8 cellular contexts compared by ENCODE assay signal in the genomic region with DNA sequence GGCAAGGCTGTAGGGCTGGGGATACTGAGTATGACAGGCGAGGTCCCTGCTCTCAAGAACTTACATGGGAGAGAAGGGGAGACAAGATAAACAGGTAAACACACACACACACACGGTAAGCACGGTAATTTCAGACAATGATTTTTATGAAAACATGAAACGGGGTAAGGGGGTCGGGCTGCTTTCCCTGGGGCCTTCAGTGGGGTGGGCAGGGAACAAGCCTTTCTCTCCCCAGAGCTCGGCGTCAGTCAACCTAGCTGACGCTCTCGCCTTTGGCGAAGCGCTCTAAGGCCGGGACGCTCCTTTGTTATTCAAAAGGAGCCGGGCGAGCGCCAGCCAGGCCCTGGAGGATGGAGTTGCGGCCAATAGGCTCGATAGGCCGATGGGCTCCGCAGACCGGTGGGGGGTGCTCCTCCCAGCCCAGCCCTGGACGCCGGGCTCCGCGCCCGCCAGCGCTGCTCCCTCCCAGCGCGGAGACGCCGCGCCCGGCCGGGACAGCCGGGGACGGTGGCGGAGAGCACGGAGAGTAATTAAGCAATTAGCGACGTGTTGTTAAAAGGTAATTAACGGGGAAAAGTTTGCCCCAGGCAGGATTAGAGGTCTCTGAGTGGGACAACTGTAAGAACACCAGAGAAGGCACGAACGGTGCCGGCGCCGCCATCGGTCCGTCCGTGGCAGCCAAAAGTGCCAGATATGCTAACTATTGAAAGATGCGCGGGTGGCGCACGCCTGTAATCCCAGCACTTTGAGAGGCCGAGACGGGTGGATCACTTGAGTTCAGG. TPM values are rescaled to one million over a fixed set of nuclear protein-coding genes. Genes with fewer than 3 reads are reported as not detected.
A peak's percentile ranks its signal among the peaks of the same experiment; 100 is the strongest.
DNase-seq lines count a peak whose midpoint lies in the region; ATAC-seq and TF ChIP-seq lines count a peak whose summit lies in the region.

No MANE protein-coding gene starts in this region.

- H3K27me3 ChIP-seq in MG63 (peaks cover 9% of the 10 kb centered on the region), aorta (ENCODE audit: control insufficient read depth in 1 of 2, insufficient read depth in 2 of 2, low read length in 1 of 2) (no peaks in the 10 kb centered on the region)

- no peak for TF ChIP-seq CTCF in fibroblast of villous mesenchyme (IDR thresholded peaks at IDR 0.05; ENCODE audit: insufficient read depth, low read depth, low read length)

- no peaks in the 10 kb centered on the region for H3K9me3 ChIP-seq in MG63
- no peaks in the 10 kb centered on the region for H3K9me3 ChIP-seq in aorta (ENCODE audit: control insufficient read depth, low read length)

- H3K4me3 Mint-ChIP-seq in activated T-cell treated with anti-CD3 and anti-CD28 coated beads, Interleukin-2, amount 50 U/mL, for 4 hours, result peak overlapping the region; percentile 84
- H3K4me3 Mint-ChIP-seq in naive B cell, result peak overlapping the region; percentile 80 to 97 (median 92)

- DNase-seq in EH (ENCODE audit: low read depth) (peak; percentile 79), MG63 (peak; percentile 67), fibroblast of villous mesenchyme (ENCODE audit: low read depth) (peak; percentile 74), naive B cell (peak; percentile 37), aorta (peak; percentile 82 to 94)
- no peak for DNase-seq in activated T-cell treated with anti-CD3 and anti-CD28 coated beads, Interleukin-2, amount 50 U/mL, for 4 hours
- DNase-seq in effector CD4-positive, alpha-beta T cell, result no peak

- peak overlapping the region; percentile 79 to 95 for H3K27ac ChIP-seq in aorta (ENCODE audit: low read depth in 1 of 2, low read length in 2 of 2)

- 1% methylated on average over 55 of the region's 55 CpGs for WGBS in aorta, 2 donors

- intact Hi-C loops in aorta (cut with DNase I), result no loop called here

- H3K36me3 Mint-ChIP-seq in activated T-cell treated with anti-CD3 and anti-CD28 coated beads, Interleukin-2, amount 50 U/mL, for 4 hours (ENCODE audit: insufficient read depth), result no peaks in the 10 kb centered on the region
- H3K36me3 Mint-ChIP-seq in naive B cell, result no peaks in the 10 kb centered on the region

- peak in 1 of 2 donors; percentile 6 for ATAC-seq in activated T-cell treated with anti-CD3 and anti-CD28 coated beads, Interleukin-2, amount 50 U/mL, for 4 hours
- peak; percentile 2 to 7 for ATAC-seq in naive B cell (ENCODE audit: low read depth in 2 of 2)
- ATAC-seq in aorta (ENCODE audit: low FRiP score), result peak; percentile 77
- no peak for ATAC-seq in GM18498 (IDR thresholded peaks at IDR 0.05; ENCODE audit: unreplicated experiment)

- H3K27me3 Mint-ChIP-seq in activated T-cell treated with anti-CD3 and anti-CD28 coated beads, Interleukin-2, amount 50 U/mL, for 4 hours (ENCODE audit: low read depth), result peaks cover 37% of the 10 kb centered on the region
- H3K27me3 Mint-ChIP-seq in naive B cell, result peaks cover 8 to 22% (median 19%) of the 10 kb centered on the region in 3 donors

- H3K4me1 ChIP-seq in aorta (ENCODE audit: control insufficient read depth in 1 of 2, insufficient read depth in 2 of 2, low read length in 2 of 2), result no peaks in the 10 kb centered on the region

- H3K36me3 ChIP-seq in MG63 (no peaks in the 10 kb centered on the region), aorta (ENCODE audit: control insufficient read depth in 1 of 2, insufficient read depth in 2 of 2, low read length in 1 of 2) (no peaks in the 10 kb centered on the region)

- H3K27ac Mint-ChIP-seq in naive B cell, result peak overlapping the region; percentile 29 to 95 (median 88)

- no peaks in the 10 kb centered on the region for H3K9me3 Mint-ChIP-seq in activated T-cell treated with anti-CD3 and anti-CD28 coated beads, Interleukin-2, amount 50 U/mL, for 4 hours
- H3K9me3 Mint-ChIP-seq in naive B cell, result no peaks in the 10 kb centered on the region

- H3K4me1 Mint-ChIP-seq in activated T-cell treated with anti-CD3 and anti-CD28 coated beads, Interleukin-2, amount 50 U/mL, for 4 hours (ENCODE audit: low read depth), result peaks cover 17% of the 10 kb centered on the region
- H3K4me1 Mint-ChIP-seq in naive B cell, result peaks cover 22 to 34% (median 25%) of the 10 kb centered on the region in 3 donors

- H3K4me3 ChIP-seq in MG63 (peak overlapping the region; percentile 56), fibroblast of villous mesenchyme (ENCODE audit: low read depth, low read length) (peak overlapping the region; percentile 78), aorta (ENCODE audit: low read length in 2 of 2) (peak overlapping the region; percentile 47 to 74)

RNA-seq across cellular contexts. Expression of gene INKA2, which starts 1.0 kb away (rescaled TPM):
- 1.1 TPM in 2 replicates for total RNA-seq in MG63 (2014; rRNA removed; shearing (Covaris generic); ENCODE audit: low replicate concordance)
- total RNA-seq in activated T-cell treated with anti-CD3 and anti-CD28 coated beads, Interleukin-2, amount 50 U/mL, for 4 hours, result under 1 TPM; 0.25 to 0.82 (median 0.76) TPM
- total RNA-seq in fibroblast of villous mesenchyme, result 4.3 and 4.5 TPM in 2 replicates
- polyA plus RNA-seq in naive B cell (ENCODE audit: low read depth in 6 of 6), result under 1 TPM in 5 of 6 donors, not detected in 1; 0.28 to 0.86 (median 0.40) TPM
- total RNA-seq in aorta, result 10 to 100 TPM; 11.7 to 14.8 TPM
- 1 to 10 TPM in 1 of 2 donors, not detected in 1; 1.3 TPM for polyA plus RNA-seq in aorta

RNA-seq across cellular contexts. Expression of gene DDX20, which starts 15.5 kb away (rescaled TPM):
- total RNA-seq in MG63 (2014; rRNA removed; shearing (Covaris generic); ENCODE audit: low replicate concordance), result 22.4 and 31.0 TPM in 2 replicates
- 10 to 100 TPM; 22.0 to 26.0 (median 24.1) TPM for total RNA-seq in activated T-cell treated with anti-CD3 and anti-CD28 coated beads, Interleukin-2, amount 50 U/mL, for 4 hours
- total RNA-seq in fibroblast of villous mesenchyme (17.1 and 30.7 TPM in 2 replicates), aorta (1 to 10 TPM; 7.9 to 8.8 TPM)
- polyA plus RNA-seq in naive B cell (ENCODE audit: low read depth in 6 of 6) (10 to 100 TPM in 5 of 6 donors, 1 to 10 TPM in 1; 7.5 to 15.7 (median 11.5) TPM), aorta (1 to 10 TPM; 3.9 to 5.9 TPM)

Comparison
In these comparisons a context has a peak if more than half of its experiments do, and no peak if none do; other contexts are left out.
1. DNase-seq: peak in EH (single experiment), MG63 (single experiment), fibroblast of villous mesenchyme (single experiment), naive B cell (single experiment) and aorta (2 of 2); none in activated T-cell treated with anti-CD3 and anti-CD28 coated beads, Interleukin-2, amount 50 U/mL, for 4 hours (single experiment) and effector CD4-positive, alpha-beta T cell (single experiment).
2. Peak in every context shown above with its lines, with median percentiles within 50 percentile points of each other: H3K4me3 ChIP-seq.